Comparison of ENCODE assay signal across 1 cellular context in genomic region chr12:40063424-40063823, GRCh38.
A peak's percentile ranks its signal among the peaks of the same experiment; 100 is the strongest.
TF ChIP-seq lines count a peak whose summit lies in the region.

No MANE protein-coding gene starts in this region.

TF ChIP-seq in HEK293, 187 proteins besides CTCF, POLR2A, EP300 and RAD21 (continued from another document):
- TF ChIP-seq, protein P1, sequence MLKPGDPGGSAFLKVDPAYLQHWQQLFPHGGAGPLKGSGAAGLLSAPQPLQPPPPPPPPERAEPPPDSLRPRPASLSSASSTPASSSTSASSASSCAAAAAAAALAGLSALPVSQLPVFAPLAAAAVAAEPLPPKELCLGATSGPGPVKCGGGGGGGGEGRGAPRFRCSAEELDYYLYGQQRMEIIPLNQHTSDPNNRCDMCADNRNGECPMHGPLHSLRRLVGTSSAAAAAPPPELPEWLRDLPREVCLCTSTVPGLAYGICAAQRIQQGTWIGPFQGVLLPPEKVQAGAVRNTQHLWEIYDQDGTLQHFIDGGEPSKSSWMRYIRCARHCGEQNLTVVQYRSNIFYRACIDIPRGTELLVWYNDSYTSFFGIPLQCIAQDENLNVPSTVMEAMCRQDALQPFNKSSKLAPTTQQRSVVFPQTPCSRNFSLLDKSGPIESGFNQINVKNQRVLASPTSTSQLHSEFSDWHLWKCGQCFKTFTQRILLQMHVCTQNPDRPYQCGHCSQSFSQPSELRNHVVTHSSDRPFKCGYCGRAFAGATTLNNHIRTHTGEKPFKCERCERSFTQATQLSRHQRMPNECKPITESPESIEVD (tag by site-specific recombination; IDR thresholded peaks at IDR 0.05): peak; percentile 10; the same call in 1 of the 2 replicates
- TF ChIP-seq ZNF692 (tag by site-specific recombination; IDR thresholded peaks at IDR 0.05) (no peak), ZNF292 (tag by site-specific recombination; IDR thresholded peaks at IDR 0.05; ENCODE audit: borderline replicate concordance, low read depth) (no peak), ZNF501 (tag by site-specific recombination; IDR thresholded peaks at IDR 0.05) (no peak), ZNF521 (tag by site-specific recombination; IDR thresholded peaks at IDR 0.05) (no peak), PRDM1 (tag by site-specific recombination; IDR thresholded peaks at IDR 0.05) (peak; percentile 2; the same call in 1 of the 2 replicates), SP7 (tag by site-specific recombination; IDR thresholded peaks at IDR 0.05) (peak; percentile 51), ZBTB17 (tag by site-specific recombination; IDR thresholded peaks at IDR 0.05) (no peak)
- TF ChIP-seq, protein P2, sequence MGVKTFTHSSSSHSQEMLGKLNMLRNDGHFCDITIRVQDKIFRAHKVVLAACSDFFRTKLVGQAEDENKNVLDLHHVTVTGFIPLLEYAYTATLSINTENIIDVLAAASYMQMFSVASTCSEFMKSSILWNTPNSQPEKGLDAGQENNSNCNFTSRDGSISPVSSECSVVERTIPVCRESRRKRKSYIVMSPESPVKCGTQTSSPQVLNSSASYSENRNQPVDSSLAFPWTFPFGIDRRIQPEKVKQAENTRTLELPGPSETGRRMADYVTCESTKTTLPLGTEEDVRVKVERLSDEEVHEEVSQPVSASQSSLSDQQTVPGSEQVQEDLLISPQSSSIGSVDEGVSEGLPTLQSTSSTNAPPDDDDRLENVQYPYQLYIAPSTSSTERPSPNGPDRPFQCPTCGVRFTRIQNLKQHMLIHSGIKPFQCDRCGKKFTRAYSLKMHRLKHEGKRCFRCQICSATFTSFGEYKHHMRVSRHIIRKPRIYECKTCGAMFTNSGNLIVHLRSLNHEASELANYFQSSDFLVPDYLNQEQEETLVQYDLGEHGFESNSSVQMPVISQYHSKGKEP (tag by site-specific recombination; IDR thresholded peaks at IDR 0.05): peak; percentile 5; the same call in 1 of the 2 replicates
